Comparison of ENCODE assay signal across 17 cellular contexts in genomic region chr20:53905019-53905847, GRCh38.
A peak's percentile ranks its signal among the peaks of the same experiment; 100 is the strongest.
DNase-seq lines count a peak whose midpoint lies in the region; ATAC-seq, FAIRE-seq and TF ChIP-seq lines count a peak whose summit lies in the region.
"Had no signal": no experiment of that assay in that cellular context is flagged by ENCODE, and none has a peak within 500 bp of the region (broad histone marks: within the 10 kb centered on the region; RNA-seq: fewer than 3 reads in every experiment).

No MANE protein-coding gene starts in this region.

- H3K27me3 ChIP-seq in foreskin keratinocyte, result no peaks in the 10 kb centered on the region
- H3K27me3 ChIP-seq: esophagus muscularis mucosa, tibial artery had no signal

- peak overlapping the region; percentile 95 for H3K27ac ChIP-seq in foreskin keratinocyte
- H3K27ac ChIP-seq: esophagus muscularis mucosa, tibial artery had no signal

- peaks cover 28% of the 10 kb centered on the region for H3K4me1 ChIP-seq in foreskin keratinocyte

- peak overlapping the region; percentile 53 for H3K4me3 ChIP-seq in GM12865 (ENCODE audit: low read depth, low read length)
- H3K4me3 ChIP-seq: esophagus muscularis mucosa, tibial artery had no signal

- FAIRE-seq in urothelium cell line (lab: Jason Lieb, UNC), result no peak

- ATAC-seq in GM21717 (IDR thresholded peaks at IDR 0.05; ENCODE audit: unreplicated experiment) (peak; percentile 28), HG03460 (IDR thresholded peaks at IDR 0.05; ENCODE audit: unreplicated experiment) (peak; percentile 41), foreskin keratinocyte (no peak), HG03565 (IDR thresholded peaks at IDR 0.05; ENCODE audit: unreplicated experiment) (no peak)
- ATAC-seq: left colon had no signal

- TF ChIP-seq CTCF in GM12865 (IDR thresholded peaks at IDR 0.05; ENCODE audit: insufficient read depth, low read depth, low read length, missing control alignments) (no peak), foreskin keratinocyte (conservative IDR thresholded peaks at IDR 0.05) (no peak)

- DNase-seq in GM12865 (ENCODE audit: low read depth) (peak; percentile 75), foreskin keratinocyte (no peak), urothelium cell line (ENCODE audit: low spot score) (no peak), NCI-H345 (lab: John Stamatoyannopoulos, UW) (no peak), NCI-H1436 treated with DMSO at 0.1 percent for 48 hours (lab: John Stamatoyannopoulos, UW) (no peak)
- DNase-seq: activated CD4-positive, alpha-beta T cell treated with anti-CD3 and anti-CD28 coated beads, Interleukin-2, amount 50 U/mL, for 4 hours; aorta; cortex of kidney; left colon; NCI-H2081; NCI-H748 treated with DMSO at 0.1 percent for 48 hours; T-helper 9 cell had no signal

Comparison
In these comparisons a context has a peak if more than half of its experiments do, and no peak if none do; other contexts are left out.
1. ATAC-seq: peak in GM21717 (single experiment) and HG03460 (single experiment); none in foreskin keratinocyte (single experiment) and HG03565 (single experiment).